13 cellular contexts compared by ENCODE assay signal in the genomic region with DNA sequence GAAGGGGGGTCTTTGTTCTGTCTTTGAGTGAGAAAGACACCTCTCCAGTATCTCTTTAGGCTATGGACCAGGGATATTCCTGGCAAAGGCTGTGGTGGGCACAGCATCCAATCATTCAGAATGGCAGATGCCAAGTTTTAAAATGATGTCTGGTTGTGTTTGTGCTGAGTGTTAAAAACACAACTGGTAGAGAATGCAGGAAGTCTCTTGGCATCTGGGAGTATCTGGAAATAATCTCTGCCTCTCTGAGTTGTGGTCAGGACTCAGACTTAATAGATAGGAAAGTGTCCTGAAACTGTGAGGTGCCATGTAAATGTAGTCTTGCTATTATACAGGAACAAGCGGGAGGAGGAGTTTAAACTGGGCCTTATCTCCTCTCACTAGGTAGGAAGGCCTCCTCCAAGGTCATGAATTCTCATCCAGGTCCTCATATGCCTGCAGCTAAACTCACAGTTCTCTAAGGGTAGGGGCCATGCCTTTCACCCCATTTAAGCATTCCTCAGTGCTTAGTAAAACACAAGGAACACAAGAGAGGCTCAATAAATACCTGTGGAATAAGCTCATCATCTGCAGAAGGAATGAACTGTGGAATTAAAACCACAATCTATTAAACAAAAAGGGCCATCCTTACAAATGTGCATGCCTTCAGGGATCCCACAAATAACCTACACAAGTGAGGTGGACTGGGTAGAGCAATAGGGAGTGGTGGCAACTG.
DNase-seq lines count a peak whose midpoint lies in the region; ATAC-seq and TF ChIP-seq lines count a peak whose summit lies in the region.
"Had no signal": no experiment of that assay in that cellular context is flagged by ENCODE, and none has a peak within 500 bp of the region (broad histone marks: within the 10 kb centered on the region; RNA-seq: fewer than 3 reads in every experiment).

No MANE protein-coding gene starts in this region.

- H3K27me3 ChIP-seq in Caco-2 (replicated peaks; ENCODE audit: control insufficient read depth, insufficient read depth, low read length) (no peaks in the 10 kb centered on the region), MG63 (no peaks in the 10 kb centered on the region)
- H3K27me3 ChIP-seq: brain microvascular endothelial cell, Peyer's patch had no signal

- intact Hi-C loops in Caco-2 (cut with micrococcal nuclease; ENCODE audit: unreplicated experiment), result no loop called here

- H3K4me3 Mint-ChIP-seq in Caco-2 (ENCODE audit: unreplicated experiment), result no peak overlapping the region
- no peak overlapping the region for H3K4me3 Mint-ChIP-seq in activated CD8-positive, alpha-beta T cell treated with anti-CD3 and anti-CD28 coated beads, Interleukin-2, amount 10 ng/mL, durations not matched to agents 7 days and 5 days
- H3K4me3 Mint-ChIP-seq: CD8-positive, alpha-beta memory T cell had no signal

- no peak overlapping the region for H3K4me3 ChIP-seq in Caco-2 (ENCODE audit: low read depth, low read length)
- no peak overlapping the region for H3K4me3 ChIP-seq in MG63
- H3K4me3 ChIP-seq: Peyer's patch had no signal

- BruUV-seq in Caco-2 (replicated peaks; lab: Mats Ljungman, UMichigan), result no TSS peak

- ATAC-seq in activated CD8-positive, alpha-beta T cell treated with anti-CD3 and anti-CD28 coated beads, Interleukin-2, amount 10 ng/mL, durations not matched to agents 7 days and 5 days, result no peak
- no peak for ATAC-seq in GM18867 (IDR thresholded peaks at IDR 0.05; ENCODE audit: unreplicated experiment)
- no peak for ATAC-seq in HG03045 (IDR thresholded peaks at IDR 0.05; ENCODE audit: unreplicated experiment)

- CTCF ChIA-PET in Caco-2 (lab: Charles Lee), result no interaction called here
- CTCF ChIA-PET in activated CD8-positive, alpha-beta T cell treated with anti-CD3 and anti-CD28 coated beads, Interleukin-2, amount 10 ng/mL, durations not matched to agents 7 days and 5 days (lab: Charles Lee), result no interaction called here

- H3K36me3 ChIP-seq in Caco-2 (ENCODE audit: control insufficient read depth, insufficient read depth, low read length) (no peaks in the 10 kb centered on the region), MG63 (no peaks in the 10 kb centered on the region)
- H3K36me3 ChIP-seq: brain microvascular endothelial cell, Peyer's patch had no signal

- 0 out of 2 replicates have a peak, but pooled peaks cover 3% of the 10 kb centered on the region for H3K9me3 ChIP-seq in Caco-2
- H3K9me3 ChIP-seq in MG63, result no peaks in the 10 kb centered on the region
- H3K9me3 ChIP-seq: Peyer's patch had no signal

- H3K4me1 ChIP-seq in Caco-2, result peaks cover 30% of the 10 kb centered on the region
- H3K4me1 ChIP-seq: Peyer's patch had no signal

- TF ChIP-seq CTCF in Caco-2 (IDR thresholded peaks at IDR 0.05; ENCODE audit: insufficient read depth in 1 of 2, low read depth in 1 of 2, low read length in 1 of 2, severe bottlenecking in 1 of 2, unreplicated experiment in 1 of 2), result no peak

- H3K27ac Mint-ChIP-seq in Caco-2 (ENCODE audit: unreplicated experiment), result no peak overlapping the region
- no peak overlapping the region for H3K27ac Mint-ChIP-seq in activated CD8-positive, alpha-beta T cell treated with anti-CD3 and anti-CD28 coated beads, Interleukin-2, amount 10 ng/mL, durations not matched to agents 7 days and 5 days
- H3K27ac Mint-ChIP-seq: CD8-positive, alpha-beta memory T cell had no signal

- POLR2A ChIA-PET in Caco-2 (lab: Charles Lee), result no interaction called here
- POLR2A ChIA-PET in activated CD8-positive, alpha-beta T cell treated with anti-CD3 and anti-CD28 coated beads, Interleukin-2, amount 10 ng/mL, durations not matched to agents 7 days and 5 days (lab: Charles Lee), result no interaction called here

- peak; percentile 31 to 74 for DNase-seq in Caco-2
- peak; percentile 47 for DNase-seq in MG63
- DNase-seq in dedifferentiated amniotic fluid mesenchymal stem cell (ENCODE audit: extremely low spot score), result peak; percentile 32
- DNase-seq in myocyte (ENCODE audit: low read depth), result peak; percentile 81
- no peak for DNase-seq in activated CD8-positive, alpha-beta T cell treated with anti-CD3 and anti-CD28 coated beads, Interleukin-2, amount 10 ng/mL, durations not matched to agents 7 days and 5 days
- no peak for DNase-seq in activated effector memory CD4-positive, alpha-beta T cell treated with anti-CD3 and anti-CD28 coated beads, Interleukin-2, amount 50 U/mL, for 16 hours
- DNase-seq: brain microvascular endothelial cell; CD8-positive, alpha-beta memory T cell; H7; Peyer's patch; stimulated activated CD4-positive, alpha-beta T cell treated with anti-CD3 and anti-CD28 coated beads, Interleukin-15, amount 100 ng/mL, for 24 hours had no signal

- H3K4me1 Mint-ChIP-seq in Caco-2 (ENCODE audit: low read depth, unreplicated experiment), result no peaks in the 10 kb centered on the region
- H3K4me1 Mint-ChIP-seq in activated CD8-positive, alpha-beta T cell treated with anti-CD3 and anti-CD28 coated beads, Interleukin-2, amount 10 ng/mL, durations not matched to agents 7 days and 5 days (ENCODE audit: low read depth), result no peaks in the 10 kb centered on the region
- H3K4me1 Mint-ChIP-seq: CD8-positive, alpha-beta memory T cell had no signal

- H3K27me3 Mint-ChIP-seq in Caco-2 (ENCODE audit: insufficient read depth, unreplicated experiment), result no peaks in the 10 kb centered on the region
- no peaks in the 10 kb centered on the region for H3K27me3 Mint-ChIP-seq in activated CD8-positive, alpha-beta T cell treated with anti-CD3 and anti-CD28 coated beads, Interleukin-2, amount 10 ng/mL, durations not matched to agents 7 days and 5 days (ENCODE audit: low read depth)

- no peaks in the 10 kb centered on the region for H3K36me3 Mint-ChIP-seq in Caco-2 (ENCODE audit: insufficient read depth, unreplicated experiment)
- H3K36me3 Mint-ChIP-seq in activated CD8-positive, alpha-beta T cell treated with anti-CD3 and anti-CD28 coated beads, Interleukin-2, amount 10 ng/mL, durations not matched to agents 7 days and 5 days (ENCODE audit: low read depth), result no peaks in the 10 kb centered on the region
- H3K36me3 Mint-ChIP-seq: CD8-positive, alpha-beta memory T cell had no signal

- peaks cover 15% of the 10 kb centered on the region for H3K9me3 Mint-ChIP-seq in Caco-2 (ENCODE audit: unreplicated experiment)
- no peaks in the 10 kb centered on the region for H3K9me3 Mint-ChIP-seq in activated CD8-positive, alpha-beta T cell treated with anti-CD3 and anti-CD28 coated beads, Interleukin-2, amount 10 ng/mL, durations not matched to agents 7 days and 5 days (ENCODE audit: insufficient read depth)

Comparison
In these comparisons a context has a peak if more than half of its experiments do, and no peak if none do; other contexts are left out.
1. DNase-seq: peak in Caco-2 (2 of 2), MG63 (single experiment), dedifferentiated amniotic fluid mesenchymal stem cell (single experiment) and myocyte (single experiment); none in activated CD8-positive, alpha-beta T cell treated with anti-CD3 and anti-CD28 coated beads, Interleukin-2, amount 10 ng/mL, durations not matched to agents 7 days and 5 days (single experiment) and activated effector memory CD4-positive, alpha-beta T cell treated with anti-CD3 and anti-CD28 coated beads, Interleukin-2, amount 50 U/mL, for 16 hours (single experiment).